Comparison of ENCODE assay signal across 11 cellular contexts in genomic region chr12:51389302-51389999, GRCh38. TPM values are rescaled to one million over a fixed set of nuclear protein-coding genes. Genes with fewer than 3 reads are reported as not detected.
DNase-seq lines count a peak whose midpoint lies in the region; ATAC-seq, FAIRE-seq and TF ChIP-seq lines count a peak whose summit lies in the region.
"Had no signal": no experiment of that assay in that cellular context is flagged by ENCODE, and none has a peak within 500 bp of the region (broad histone marks: within the 10 kb centered on the region; RNA-seq: fewer than 3 reads in every experiment).

No MANE protein-coding gene starts in this region.

- H3K23me2 ChIP-seq in H9 (ENCODE audit: insufficient read length, low read depth, low read length, poor library complexity, severe bottlenecking): peaks cover 10% of the 10 kb centered on the region

- no peaks in the 10 kb centered on the region for H3K79me1 ChIP-seq in H9 (ENCODE audit: insufficient read depth, low read depth, low read length, poor library complexity, severe bottlenecking)

- no peak for FAIRE-seq in keratinocyte (lab: Jason Lieb, UNC)

- H2BK12ac ChIP-seq in H9 (ENCODE audit: insufficient read length, low read depth, low read length): no peak overlapping the region

- H3K27ac Mint-ChIP-seq in CD4-positive, CD25-positive, alpha-beta regulatory T cell: peak overlapping the region; percentile 75 to 85 (median 84)
- H3K27ac Mint-ChIP-seq in HFFc6 (peak overlapping the region; percentile 83), H9 (no peak overlapping the region; a peak in 1 of 7 replicates)

- H3K27me3 ChIP-seq in CD4-positive, CD25-positive, alpha-beta regulatory T cell (ENCODE audit: control insufficient read depth, insufficient read depth, low read length): no peaks in the 10 kb centered on the region
- H3K27me3 ChIP-seq in keratinocyte (ENCODE audit: control insufficient read depth, extremely low read depth, insufficient read depth, low read length) (no peaks in the 10 kb centered on the region), H9 (ENCODE audit: insufficient read depth, low read length) (no peaks in the 10 kb centered on the region)

- no peak overlapping the region for H4K5ac ChIP-seq in H9 (ENCODE audit: insufficient read length, low read depth, low read length)

- H3K27ac ChIP-seq in CD4-positive, CD25-positive, alpha-beta regulatory T cell (ENCODE audit: insufficient read depth, low read length, poor library complexity, severe bottlenecking): peak overlapping the region; percentile 19
- H3K27ac ChIP-seq in keratinocyte (ENCODE audit: control insufficient read depth, insufficient read depth, low read length) (peak overlapping the region; percentile 48), H9 (ENCODE audit: insufficient read length, low read depth, low read length) (no peak overlapping the region)

- peaks cover 44% of the 10 kb centered on the region for H3K4me1 ChIP-seq in CD4-positive, CD25-positive, alpha-beta regulatory T cell (ENCODE audit: control insufficient read depth, insufficient read depth, low read length, poor library complexity, severe bottlenecking)
- peaks cover 48% of the 10 kb centered on the region for H3K4me1 ChIP-seq in keratinocyte (ENCODE audit: control insufficient read depth, extremely low read depth, insufficient read depth, low read length)
- peaks cover 8% of the 10 kb centered on the region; the same call in 1 of the 2 replicates for H3K4me1 ChIP-seq in H9 (ENCODE audit: insufficient read depth, low read length)

- no peak overlapping the region for H3T11ph ChIP-seq in H9 (ENCODE audit: low read length)

- no peak overlapping the region for H2BK20ac ChIP-seq in H9 (ENCODE audit: low read depth, low read length, poor library complexity, severe bottlenecking)

- peak overlapping the region in 2 of 4 donors; percentile 66 to 96 for H3K4me3 Mint-ChIP-seq in CD4-positive, CD25-positive, alpha-beta regulatory T cell
- peak overlapping the region; percentile 56 for H3K4me3 Mint-ChIP-seq in HFFc6
- no peak overlapping the region; a peak in 1 of 5 replicates for H3K4me3 Mint-ChIP-seq in H9

- H3K36me3 ChIP-seq in CD4-positive, CD25-positive, alpha-beta regulatory T cell (ENCODE audit: control insufficient read depth, insufficient read depth, low read length): no peaks in the 10 kb centered on the region
- peaks cover 2 to 11% of the 10 kb centered on the region in 2 experiments for H3K36me3 ChIP-seq in keratinocyte (ENCODE audit: control insufficient read depth in 2 of 2, extremely low read depth in 1 of 2, insufficient read depth in 2 of 2, low read length in 2 of 2)

- dilution Hi-C loops in keratinocyte (cut with MboI; ENCODE audit: extremely low pct_ligation_motif_present, low sequenced_read_pairs): no loop called here

- peak in 2 of 3 donors; percentile 18 to 31 for DNase-seq in CD4-positive, CD25-positive, alpha-beta regulatory T cell
- DNase-seq in HFFc6 (peak; percentile 50), keratinocyte (ENCODE audit: low read depth, low spot score) (no peak), H9 (no peak), SK-N-DZ (ENCODE audit: low spot score) (no peak), D341Med (ENCODE audit: low spot score) (no peak)
- DNase-seq in activated CD8-positive, alpha-beta memory T cell treated with anti-CD3 and anti-CD28 coated beads, Interleukin-2, amount 50 U/mL, for 4 hours: peak; percentile 38
- DNase-seq: activated gamma-delta T cell, NCI-H2171 had no signal

- no peak overlapping the region for H4K8ac ChIP-seq in H9 (replicated peaks; ENCODE audit: insufficient read length, low read depth, low read length)

- H3K14ac ChIP-seq in H9 (ENCODE audit: insufficient read depth, low read length): no peak overlapping the region

- no peak overlapping the region for H2AK5ac ChIP-seq in H9 (ENCODE audit: insufficient read length, low read length)

- H3K23ac ChIP-seq in H9 (ENCODE audit: insufficient read length, low read depth, low read length): no peak overlapping the region

- H3K4me1 Mint-ChIP-seq in CD4-positive, CD25-positive, alpha-beta regulatory T cell: peaks cover 10 to 75% (median 49%) of the 10 kb centered on the region in 4 donors
- H3K4me1 Mint-ChIP-seq in HFFc6 (ENCODE audit: low read depth) (peaks cover 65% of the 10 kb centered on the region), H9 (peaks cover 45 to 47% of the 10 kb centered on the region in 2 experiments)

- H3K4me3 ChIP-seq in CD4-positive, CD25-positive, alpha-beta regulatory T cell (ENCODE audit: low read depth, low read length): no peak overlapping the region
- no peak overlapping the region for H3K4me3 ChIP-seq in keratinocyte (ENCODE audit: control insufficient read depth in 2 of 3, extremely low read depth in 1 of 3, insufficient read depth in 2 of 3, low read depth in 1 of 3, low read length in 3 of 3)

- H3K27me3 Mint-ChIP-seq in CD4-positive, CD25-positive, alpha-beta regulatory T cell: no peaks in the 10 kb centered on the region
- H3K27me3 Mint-ChIP-seq in HFFc6 (ENCODE audit: insufficient read depth) (no peaks in the 10 kb centered on the region; the same call in 1 of the 2 replicates), H9 (ENCODE audit: low read depth) (no peaks in the 10 kb centered on the region; the same call in 1 of the 2 replicates)

- no CpG with 5 or more reads among the region's 2 CpGs for WGBS in H9 (ENCODE audit: extremely low coverage, insufficient read length, low lambda C conversion rate)

- no peak overlapping the region for H3K56ac ChIP-seq in H9 (ENCODE audit: insufficient read length, low read depth, low read length)

- peak in 1 of 2 donors; percentile 24 for ATAC-seq in CD4-positive, CD25-positive, alpha-beta regulatory T cell (ENCODE audit: low read depth in 2 of 2)
- ATAC-seq in GM18511 (IDR thresholded peaks at IDR 0.05; ENCODE audit: unreplicated experiment): no peak

- peak overlapping the region; percentile 18 for H3K9ac ChIP-seq in keratinocyte (ENCODE audit: control insufficient read depth, extremely low read depth, insufficient read depth, low read length)
- H3K9ac ChIP-seq in H9 (ENCODE audit: extremely low read depth, insufficient read length, low read length): no peak overlapping the region

- H3K36me3 Mint-ChIP-seq in CD4-positive, CD25-positive, alpha-beta regulatory T cell: no peaks in the 10 kb centered on the region
- H3K36me3 Mint-ChIP-seq in HFFc6 (ENCODE audit: low read depth): peaks cover 2% of the 10 kb centered on the region; the same call in 1 of the 2 replicates
- H3K36me3 Mint-ChIP-seq in H9 (ENCODE audit: insufficient read depth in 1 of 3, low read depth in 3 of 3): peaks cover 3 to 14% (median 9%) of the 10 kb centered on the region in 3 experiments; a peak in 6 of 7 replicates

- no peaks in the 10 kb centered on the region for H3K9me3 Mint-ChIP-seq in CD4-positive, CD25-positive, alpha-beta regulatory T cell
- no peaks in the 10 kb centered on the region for H3K9me3 Mint-ChIP-seq in HFFc6
- no peaks in the 10 kb centered on the region for H3K9me3 Mint-ChIP-seq in H9

- H3K79me2 ChIP-seq in keratinocyte (ENCODE audit: control insufficient read depth, insufficient read depth, low read length): peaks cover 10% of the 10 kb centered on the region
- no peaks in the 10 kb centered on the region for H3K79me2 ChIP-seq in H9 (ENCODE audit: insufficient read depth, low read length)

- H3K4me2 ChIP-seq in keratinocyte (ENCODE audit: control insufficient read depth, extremely low read depth, insufficient read depth, low read depth, low read length) (peak overlapping the region; percentile 50), H9 (ENCODE audit: insufficient read depth, insufficient read length, low read length) (no peak overlapping the region)

- H2AFZ ChIP-seq in keratinocyte (ENCODE audit: control insufficient read depth, low read length): no peak overlapping the region
- H2AFZ ChIP-seq in H9 (ENCODE audit: low read length): no peak overlapping the region

- H3K9me3 ChIP-seq in CD4-positive, CD25-positive, alpha-beta regulatory T cell (ENCODE audit: control insufficient read depth in 2 of 2, low read length in 2 of 2): no peaks in the 10 kb centered on the region
- H3K9me3 ChIP-seq in keratinocyte (ENCODE audit: control insufficient read depth, low read depth, low read length): no peaks in the 10 kb centered on the region
- no peaks in the 10 kb centered on the region for H3K9me3 ChIP-seq in H9 (ENCODE audit: control insufficient read depth, low read depth, low read length)

- H4K91ac ChIP-seq in H9 (ENCODE audit: insufficient read length, low read depth, low read length): no peak overlapping the region

- TF ChIP-seq CTCF in HFFc6 (IDR thresholded peaks at IDR 0.05) (no peak), keratinocyte (optimal IDR thresholded peaks at IDR 0.05 in 1 of 3, IDR thresholded peaks at IDR 0.05 in 1 of 3, conservative IDR thresholded peaks at IDR 0.05 in 1 of 3; ENCODE audit: extremely low read depth in 1 of 3, insufficient read depth in 2 of 3, low read length in 3 of 3) (no peak), H9 (conservative IDR thresholded peaks at IDR 0.05) (no peak)

- H2BK5ac ChIP-seq in H9 (ENCODE audit: insufficient read length, low read length): no peak overlapping the region

- no peak overlapping the region for H2BK120ac ChIP-seq in H9 (ENCODE audit: low read depth, low read length, poor library complexity, severe bottlenecking)

- no peak overlapping the region for H3K4ac ChIP-seq in H9 (ENCODE audit: low read depth, low read length)

- H2BK15ac ChIP-seq in H9 (ENCODE audit: low read depth, low read length): no peak overlapping the region

- H3K18ac ChIP-seq in H9 (ENCODE audit: insufficient read length, low read depth, low read length): no peak overlapping the region

- H4K20me1 ChIP-seq in keratinocyte (ENCODE audit: control insufficient read depth, extremely low read depth, insufficient read depth, low read length): no peaks in the 10 kb centered on the region
- no peaks in the 10 kb centered on the region for H4K20me1 ChIP-seq in H9 (ENCODE audit: control insufficient read depth, insufficient read depth, insufficient read length)

- H3K9me1 ChIP-seq in keratinocyte (ENCODE audit: control insufficient read depth, extremely low read depth, insufficient read depth, low read length): peaks cover 4% of the 10 kb centered on the region

RNA-seq across cellular contexts. Expression of gene GALNT6, which starts 1.8 kb away (rescaled TPM):
- 19.5 TPM for total RNA-seq in CD4-positive, CD25-positive, alpha-beta regulatory T cell
- polyA plus RNA-seq in CD4-positive, CD25-positive, alpha-beta regulatory T cell: 1 to 10 TPM; 2.3 to 4.8 (median 2.7) TPM
- 10 to 100 TPM; 68.2 to 93.9 (median 71.7) TPM for total RNA-seq in HFFc6 (2021; fragmentation: NEBNext Ultra II Directional; extraction: Animal tissue kit (Norgen Biotek cat#: 25700))
- polyA plus RNA-seq in keratinocyte: 42.7 to 78.1 TPM (median 57.5 TPM) in 3 replicates
- polyA plus RNA-seq in keratinocyte (2011; ENCODE audit: low read depth): 11.4 TPM
- polyA plus RNA-seq in keratinocyte (2011; cell fraction: cytosol; rRNA removed): 19.7 and 22.1 TPM in 2 replicates
- 122 and 134 TPM in 2 replicates for polyA plus RNA-seq in keratinocyte (2011; cell fraction: nucleus; rRNA removed)
- 42.1 and 70.3 TPM in 2 replicates for polyA plus RNA-seq in keratinocyte (2012; ENCODE audit: low replicate concordance)
- 65.5 to 107 TPM (median 67.8 TPM) in 3 replicates for polyA minus RNA-seq in keratinocyte
- polyA minus RNA-seq in keratinocyte (2011; cell fraction: cytosol; rRNA and poly(A)+ RNA removed): 38.2 TPM
- 129 and 180 TPM in 2 replicates for polyA minus RNA-seq in keratinocyte (2011; cell fraction: nucleus; rRNA and poly(A)+ RNA removed)
- total RNA-seq in H9 (2021): 9.8 and 11.0 TPM in 2 replicates
- polyA plus RNA-seq in SK-N-DZ (2014; cell fraction: cytosol; rRNA removed): 31.4 and 57.6 TPM in 2 replicates
- polyA plus RNA-seq in SK-N-DZ (2014; cell fraction: nucleus; rRNA removed): 12.0 and 16.9 TPM in 2 replicates

RNA-seq across cellular contexts. Expression of gene SLC4A8, which starts 35.2 kb away (rescaled TPM):
- 3.5 TPM for total RNA-seq in CD4-positive, CD25-positive, alpha-beta regulatory T cell
- polyA plus RNA-seq in CD4-positive, CD25-positive, alpha-beta regulatory T cell: 1 to 10 TPM in 1 of 4 donors, under 1 TPM in 2, not detected in 1; 0.16 to 1.4 (median 0.57) TPM
- total RNA-seq in HFFc6 (2021; fragmentation: NEBNext Ultra II Directional; extraction: Animal tissue kit (Norgen Biotek cat#: 25700)): 10 to 100 TPM; 10.2 to 21.9 (median 14.4) TPM
- 1.1 to 2.3 TPM (median 2.0 TPM) in 3 replicates for polyA plus RNA-seq in keratinocyte
- 1.7 TPM for polyA plus RNA-seq in keratinocyte (2011; ENCODE audit: low read depth)
- 0.95 and 1.5 TPM in 2 replicates for polyA plus RNA-seq in keratinocyte (2011; cell fraction: cytosol; rRNA removed)
- 6.0 and 8.2 TPM in 2 replicates for polyA plus RNA-seq in keratinocyte (2011; cell fraction: nucleus; rRNA removed)
- polyA plus RNA-seq in keratinocyte (2012; ENCODE audit: low replicate concordance): 0.65 and 0.87 TPM in 2 replicates
- 6.3 to 8.1 TPM (median 6.3 TPM) in 3 replicates for polyA minus RNA-seq in keratinocyte
- polyA minus RNA-seq in keratinocyte (2011; cell fraction: cytosol; rRNA and poly(A)+ RNA removed): 2.5 TPM
- 2.8 and 9.3 TPM in 2 replicates for polyA minus RNA-seq in keratinocyte (2011; cell fraction: nucleus; rRNA and poly(A)+ RNA removed)
- 18.0 and 26.3 TPM in 2 replicates for total RNA-seq in H9 (2021)
- 18.4 and 19.1 TPM in 2 replicates for polyA plus RNA-seq in SK-N-DZ (2014; cell fraction: cytosol; rRNA removed)
- polyA plus RNA-seq in SK-N-DZ (2014; cell fraction: nucleus; rRNA removed): 31.2 and 49.7 TPM in 2 replicates

RNA-seq across cellular contexts. Expression of gene CELA1, which starts 43.0 kb away (rescaled TPM):
- total RNA-seq in CD4-positive, CD25-positive, alpha-beta regulatory T cell: not detected
- polyA plus RNA-seq in CD4-positive, CD25-positive, alpha-beta regulatory T cell: 1 to 10 TPM in 3 of 4 donors, under 1 TPM in 1; 0.25 to 2.0 (median 1.4) TPM
- not detected for total RNA-seq in HFFc6 (2021; fragmentation: NEBNext Ultra II Directional; extraction: Animal tissue kit (Norgen Biotek cat#: 25700))
- not detected in 3 replicates for polyA plus RNA-seq in keratinocyte
- not detected for polyA plus RNA-seq in keratinocyte (2011; ENCODE audit: low read depth)
- polyA plus RNA-seq in keratinocyte (2011; cell fraction: cytosol; rRNA removed): not detected in 2 replicates
- polyA plus RNA-seq in keratinocyte (2011; cell fraction: nucleus; rRNA removed): 0.16 TPM in 1 of 2 replicates, not detected in the other
- not detected in 2 replicates for polyA plus RNA-seq in keratinocyte (2012; ENCODE audit: low replicate concordance)
- not detected in 3 replicates for polyA minus RNA-seq in keratinocyte
- not detected for polyA minus RNA-seq in keratinocyte (2011; cell fraction: cytosol; rRNA and poly(A)+ RNA removed)
- polyA minus RNA-seq in keratinocyte (2011; cell fraction: nucleus; rRNA and poly(A)+ RNA removed): not detected in 2 replicates
- not detected in 2 replicates for total RNA-seq in H9 (2021)
- polyA plus RNA-seq in SK-N-DZ (2014; cell fraction: cytosol; rRNA removed): not detected in 2 replicates
- not detected in 2 replicates for polyA plus RNA-seq in SK-N-DZ (2014; cell fraction: nucleus; rRNA removed)
- total RNA-seq: pulmonary artery endothelial cell had no signal

Comparison
In these comparisons a context has a peak if more than half of its experiments do, and no peak if none do; other contexts are left out.
1. DNase-seq: peak in CD4-positive, CD25-positive, alpha-beta regulatory T cell (2 of 3), HFFc6 (single experiment) and activated CD8-positive, alpha-beta memory T cell treated with anti-CD3 and anti-CD28 coated beads, Interleukin-2, amount 50 U/mL, for 4 hours (single experiment); none in keratinocyte (single experiment), H9 (single experiment), SK-N-DZ (single experiment) and D341Med (single experiment).
2. H3K27ac Mint-ChIP-seq: peak in CD4-positive, CD25-positive, alpha-beta regulatory T cell (3 of 3) and HFFc6 (single experiment); none in H9 (0 of 3).